ENCODE assay signal across 12 cellular contexts in the genomic region with DNA sequence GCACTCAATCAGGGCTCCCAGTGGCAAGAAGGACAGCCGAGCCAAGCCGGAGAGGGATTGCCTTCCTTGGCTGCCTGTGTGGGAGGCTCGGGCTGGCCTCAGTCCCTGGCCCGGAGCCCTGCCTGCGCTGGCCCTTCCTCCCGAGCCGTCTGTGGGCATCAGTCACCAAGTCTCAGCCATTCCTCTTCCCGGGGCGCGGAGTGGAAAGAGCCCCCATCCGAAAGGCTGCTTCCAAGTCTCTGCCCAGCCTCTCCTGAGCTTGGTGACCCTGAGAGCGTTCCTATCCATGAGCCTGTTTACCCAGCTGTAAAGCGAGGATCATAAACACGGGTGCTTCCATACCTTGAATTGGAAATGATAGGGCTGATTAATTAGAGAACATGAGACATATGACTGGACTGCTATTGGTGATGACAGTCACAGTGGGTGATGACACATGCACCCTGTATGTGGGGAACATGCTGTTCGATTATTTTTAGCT. TPM values are rescaled to one million over a fixed set of nuclear protein-coding genes. Genes with fewer than 3 reads are reported as not detected.
DNase-seq lines count a peak whose midpoint lies in the region; ATAC-seq and TF ChIP-seq lines count a peak whose summit lies in the region.
"Had no signal": no experiment of that assay in that cellular context is flagged by ENCODE, and none has a peak within 500 bp of the region (broad histone marks: within the 10 kb centered on the region; RNA-seq: fewer than 3 reads in every experiment).

No MANE protein-coding gene starts in this region.

- H3K9ac ChIP-seq in GM23248: no peak overlapping the region

- H2AFZ ChIP-seq in GM23248: no peak overlapping the region

- H3K4me3 ChIP-seq in GM23248: peak overlapping the region; percentile 44
- no peak overlapping the region for H3K4me3 ChIP-seq in sigmoid colon
- no peak overlapping the region for H3K4me3 ChIP-seq in tibial nerve

- no peak overlapping the region for H3K27ac ChIP-seq in GM23248
- peak overlapping the region in 3 of 4 donors; percentile 80 to 87 (median 86) for H3K27ac ChIP-seq in sigmoid colon
- peak overlapping the region in 2 of 4 donors; percentile 19 to 34 for H3K27ac ChIP-seq in tibial nerve

- H3K9me3 ChIP-seq in GM23248 (ENCODE audit: low read depth): no peaks in the 10 kb centered on the region
- H3K9me3 ChIP-seq in sigmoid colon: no peaks in the 10 kb centered on the region
- no peaks in the 10 kb centered on the region for H3K9me3 ChIP-seq in tibial nerve

- 6 to 8% methylated on average over 15 of the region's 15 CpGs for WGBS in GM23248 (ENCODE audit: low coverage in 1 of 2, low lambda C conversion rate in 2 of 2, missing lambda C conversion rate in 2 of 2), 2 experiments
- WGBS in sigmoid colon, 2 donors: 30 to 71% methylated on average over 15 of the region's 15 CpGs
- WGBS in tibial nerve, 2 donors: 38 to 50% methylated on average over 15 of the region's 15 CpGs

- no peak for TF ChIP-seq POLR2A in sigmoid colon (IDR thresholded peaks at IDR 0.05)
- TF ChIP-seq POLR2A in tibial nerve (IDR thresholded peaks at IDR 0.05): no peak

- H3K4me2 ChIP-seq in GM23248 (ENCODE audit: unreplicated experiment): peak overlapping the region; percentile 61

- H3F3A ChIP-seq in GM23248 (ENCODE audit: insufficient read depth): no peaks in the 10 kb centered on the region

- H3K27me3 ChIP-seq in GM23248 (replicated peaks; ENCODE audit: insufficient read depth) (no peaks in the 10 kb centered on the region), sigmoid colon (no peaks in the 10 kb centered on the region), tibial nerve (no peaks in the 10 kb centered on the region)

- no peaks in the 10 kb centered on the region for H4K20me1 ChIP-seq in GM23248 (ENCODE audit: insufficient read depth)

- intact Hi-C loops in cardiac septum (cut with DNase I): loop anchor here (5.0 kb wide), 1 partner anchor 45 kb away; no protein-coding TSS in a partner anchor
- intact Hi-C loops in sigmoid colon (cut with DNase I): no loop called here

- TF ChIP-seq EP300 in sigmoid colon (IDR thresholded peaks at IDR 0.05) (peak in 1 of 4 donors; percentile 41), tibial nerve (IDR thresholded peaks at IDR 0.05) (peak in 1 of 2 donors; percentile 28)

- ATAC-seq in SK-N-SH treated with all-trans-retinoic acid at 6 μM for 48 hours: peak; percentile 79
- ATAC-seq in HG03280 (IDR thresholded peaks at IDR 0.05; ENCODE audit: unreplicated experiment): no peak

- no peak for TF ChIP-seq CTCF in sigmoid colon (IDR thresholded peaks at IDR 0.05)
- TF ChIP-seq CTCF in tibial nerve (IDR thresholded peaks at IDR 0.05): no peak

- H3K9me2 ChIP-seq in GM23248 (ENCODE audit: insufficient read depth): no peaks in the 10 kb centered on the region

- H3K79me2 ChIP-seq in GM23248 (ENCODE audit: insufficient read depth): no peaks in the 10 kb centered on the region

- H3K4me1 ChIP-seq in GM23248 (ENCODE audit: insufficient read depth) (peaks cover 22% of the 10 kb centered on the region), sigmoid colon (peaks cover 0 to 83% (median 68%) of the 10 kb centered on the region in 4 donors), tibial nerve (peaks cover 0 to 55% (median 19%) of the 10 kb centered on the region in 4 donors)

- H3K36me3 ChIP-seq in GM23248 (ENCODE audit: low read depth) (no peaks in the 10 kb centered on the region), sigmoid colon (no peaks in the 10 kb centered on the region), tibial nerve (no peaks in the 10 kb centered on the region)

- DNase-seq in GM23248 (peak; percentile 85), cardiac septum (ENCODE audit: low spot score) (peak; percentile 77), sigmoid colon (peak; percentile 86), tibial nerve (ENCODE audit: low spot score in 2 of 2) (no peak), NCI-H2196 treated with DMSO at 0.1 percent for 48 hours (lab: John Stamatoyannopoulos, UW; ENCODE audit: unreplicated experiment) (no peak), activated gamma-delta T cell treated with Interleukin-2 at 50 U/mL for 16 hours (no peak)
- DNase-seq: activated T-cell treated with anti-CD3 and anti-CD28 coated beads, Interleukin-2, amount 50 U/mL, for 48 hours; cortex of kidney; DMS 273 treated with DMSO at 0.1 percent for 48 hours; NCI-H524 had no signal

- in situ Hi-C loops in GM23248 (cut with MboI): no loop called here

TF ChIP-seq in SK-N-SH treated with all-trans-retinoic acid at 6 μM for 48 hours, 23 proteins besides CTCF, POLR2A, EP300 and RAD21:
- TF ChIP-seq SNAI2 (CRISPR knock-in tag; IDR thresholded peaks at IDR 0.05): no peak
- no peak for TF ChIP-seq ZNF565 (CRISPR knock-in tag; conservative IDR thresholded peaks at IDR 0.05; ENCODE audit: low read depth)
- TF ChIP-seq OSR1 (CRISPR knock-in tag; IDR thresholded peaks at IDR 0.05): no peak
- no peak for TF ChIP-seq ISL1 (CRISPR knock-in tag; IDR thresholded peaks at IDR 0.05)
- TF ChIP-seq ARNTL (CRISPR knock-in tag; IDR thresholded peaks at IDR 0.05; ENCODE audit: borderline replicate concordance, low read depth): no peak
- no peak for TF ChIP-seq TOX (CRISPR knock-in tag; IDR thresholded peaks at IDR 0.05; ENCODE audit: borderline replicate concordance)
- TF ChIP-seq, protein P1, sequence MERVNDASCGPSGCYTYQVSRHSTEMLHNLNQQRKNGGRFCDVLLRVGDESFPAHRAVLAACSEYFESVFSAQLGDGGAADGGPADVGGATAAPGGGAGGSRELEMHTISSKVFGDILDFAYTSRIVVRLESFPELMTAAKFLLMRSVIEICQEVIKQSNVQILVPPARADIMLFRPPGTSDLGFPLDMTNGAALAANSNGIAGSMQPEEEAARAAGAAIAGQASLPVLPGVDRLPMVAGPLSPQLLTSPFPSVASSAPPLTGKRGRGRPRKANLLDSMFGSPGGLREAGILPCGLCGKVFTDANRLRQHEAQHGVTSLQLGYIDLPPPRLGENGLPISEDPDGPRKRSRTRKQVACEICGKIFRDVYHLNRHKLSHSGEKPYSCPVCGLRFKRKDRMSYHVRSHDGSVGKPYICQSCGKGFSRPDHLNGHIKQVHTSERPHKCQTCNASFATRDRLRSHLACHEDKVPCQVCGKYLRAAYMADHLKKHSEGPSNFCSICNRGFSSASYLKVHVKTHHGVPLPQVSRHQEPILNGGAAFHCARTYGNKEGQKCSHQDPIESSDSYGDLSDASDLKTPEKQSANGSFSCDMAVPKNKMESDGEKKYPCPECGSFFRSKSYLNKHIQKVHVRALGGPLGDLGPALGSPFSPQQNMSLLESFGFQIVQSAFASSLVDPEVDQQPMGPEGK (CRISPR knock-in tag; IDR thresholded peaks at IDR 0.05; ENCODE audit: borderline replicate concordance): no peak
- TF ChIP-seq RARB (CRISPR knock-in tag; IDR thresholded peaks at IDR 0.05): no peak
- TF ChIP-seq, protein P2, sequence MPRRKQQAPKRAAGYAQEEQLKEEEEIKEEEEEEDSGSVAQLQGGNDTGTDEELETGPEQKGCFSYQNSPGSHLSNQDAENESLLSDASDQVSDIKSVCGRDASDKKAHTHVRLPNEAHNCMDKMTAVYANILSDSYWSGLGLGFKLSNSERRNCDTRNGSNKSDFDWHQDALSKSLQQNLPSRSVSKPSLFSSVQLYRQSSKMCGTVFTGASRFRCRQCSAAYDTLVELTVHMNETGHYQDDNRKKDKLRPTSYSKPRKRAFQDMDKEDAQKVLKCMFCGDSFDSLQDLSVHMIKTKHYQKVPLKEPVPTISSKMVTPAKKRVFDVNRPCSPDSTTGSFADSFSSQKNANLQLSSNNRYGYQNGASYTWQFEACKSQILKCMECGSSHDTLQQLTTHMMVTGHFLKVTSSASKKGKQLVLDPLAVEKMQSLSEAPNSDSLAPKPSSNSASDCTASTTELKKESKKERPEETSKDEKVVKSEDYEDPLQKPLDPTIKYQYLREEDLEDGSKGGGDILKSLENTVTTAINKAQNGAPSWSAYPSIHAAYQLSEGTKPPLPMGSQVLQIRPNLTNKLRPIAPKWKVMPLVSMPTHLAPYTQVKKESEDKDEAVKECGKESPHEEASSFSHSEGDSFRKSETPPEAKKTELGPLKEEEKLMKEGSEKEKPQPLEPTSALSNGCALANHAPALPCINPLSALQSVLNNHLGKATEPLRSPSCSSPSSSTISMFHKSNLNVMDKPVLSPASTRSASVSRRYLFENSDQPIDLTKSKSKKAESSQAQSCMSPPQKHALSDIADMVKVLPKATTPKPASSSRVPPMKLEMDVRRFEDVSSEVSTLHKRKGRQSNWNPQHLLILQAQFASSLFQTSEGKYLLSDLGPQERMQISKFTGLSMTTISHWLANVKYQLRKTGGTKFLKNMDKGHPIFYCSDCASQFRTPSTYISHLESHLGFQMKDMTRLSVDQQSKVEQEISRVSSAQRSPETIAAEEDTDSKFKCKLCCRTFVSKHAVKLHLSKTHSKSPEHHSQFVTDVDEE (CRISPR knock-in tag; IDR thresholded peaks at IDR 0.05): no peak
- TF ChIP-seq PPARA (CRISPR knock-in tag; IDR thresholded peaks at IDR 0.05; ENCODE audit: borderline replicate concordance): no peak

RNA-seq across cellular contexts. Expression of gene TLE3, which starts 59.1 kb away (rescaled TPM):
- total RNA-seq in GM23248 (2014; rRNA removed; shearing (Covaris generic)): 25.3 and 37.6 TPM in 2 replicates
- polyA plus RNA-seq in GM23248 (2016; fragmentation: Nextera tagmentation; extraction: Ambion mirVana): 9.8 and 11.7 TPM in 2 replicates
- 32.6 TPM for total RNA-seq in cardiac septum
- total RNA-seq in sigmoid colon: 10 to 100 TPM; 49.5 to 82.0 (median 58.8) TPM
- polyA plus RNA-seq in sigmoid colon: 10 to 100 TPM; 16.8 to 39.3 (median 21.0) TPM
- 10 to 100 TPM; 62.4 to 91.6 (median 76.9) TPM for total RNA-seq in tibial nerve

Comparison
In these comparisons a context has a peak if more than half of its experiments do, and no peak if none do; other contexts are left out.
1. DNase-seq: peak in GM23248 (single experiment), cardiac septum (single experiment) and sigmoid colon (single experiment); none in tibial nerve (0 of 2), NCI-H2196 treated with DMSO at 0.1 percent for 48 hours (single experiment) and activated gamma-delta T cell treated with Interleukin-2 at 50 U/mL for 16 hours (single experiment).